Comparison of ENCODE assay signal across 8 cellular contexts in genomic region chr7:93921607-93922446, GRCh38. TPM values are rescaled to one million over a fixed set of nuclear protein-coding genes. Genes with fewer than 3 reads are reported as not detected.
DNase-seq lines count a peak whose midpoint lies in the region; ATAC-seq and TF ChIP-seq lines count a peak whose summit lies in the region.

GNG11 (plus strand) TSS chr7:93921735; CDS start chr7:93922138, 403 bp downstream.

- DNase-seq in Ammon's horn (ENCODE audit: low spot score), result peak; percentile 66
- DNase-seq in RWPE2 (ENCODE audit: low spot score), result peak; percentile 58
- peak; percentile 7 for DNase-seq in cerebellar cortex (ENCODE audit: low spot score)
- peak; percentile 18 for DNase-seq in inferior parietal cortex (ENCODE audit: extremely low spot score)
- DNase-seq in COR-L47 (lab: John Stamatoyannopoulos, UW), result no peak

- no peaks in the 10 kb centered on the region for H3K27me3 ChIP-seq in RWPE2 (ENCODE audit: insufficient read depth, poor library complexity, severe bottlenecking)
- H3K27me3 ChIP-seq in skeletal muscle satellite cell (ENCODE audit: control insufficient read depth, insufficient read depth, low read length), result no peaks in the 10 kb centered on the region

- peak within 1 kb of the TSS; percentile 92 for H3K9ac ChIP-seq in skeletal muscle satellite cell (ENCODE audit: low read depth, low read length)

- H3K4me2 ChIP-seq in skeletal muscle satellite cell (ENCODE audit: low read length), result peak within 1 kb of the TSS; percentile 83

- H3K4me3 ChIP-seq in RWPE2 (ENCODE audit: severe bottlenecking) (peak within 1 kb of the TSS; percentile 45), skeletal muscle satellite cell (ENCODE audit: low read length) (peak within 1 kb of the TSS; percentile 80)

- H3K4me1 ChIP-seq in RWPE2 (ENCODE audit: insufficient read depth, poor library complexity, severe bottlenecking) (peaks cover 12% of the 10 kb centered on the region), skeletal muscle satellite cell (ENCODE audit: control insufficient read depth, insufficient read depth, low read length) (peaks cover 21% of the 10 kb centered on the region)

- no peaks in the 10 kb centered on the region for H3K9me3 ChIP-seq in RWPE2 (ENCODE audit: severe bottlenecking)
- H3K9me3 ChIP-seq in skeletal muscle satellite cell (replicated peaks; ENCODE audit: low read length), result no peaks in the 10 kb centered on the region

- peak; percentile 96 for ATAC-seq in GM18907 (IDR thresholded peaks at IDR 0.05; ENCODE audit: unreplicated experiment)
- ATAC-seq in HG03064 (IDR thresholded peaks at IDR 0.05; ENCODE audit: low read depth, unreplicated experiment), result peak; percentile 70
- peak; percentile 92 for ATAC-seq in RWPE2 (ENCODE audit: low read depth)

- H3K27ac ChIP-seq in RWPE2 (ENCODE audit: poor library complexity, severe bottlenecking), result peak within 1 kb of the TSS; percentile 20

- H3K36me3 ChIP-seq in RWPE2 (ENCODE audit: low read depth) (no peaks in the 10 kb centered on the region), skeletal muscle satellite cell (ENCODE audit: insufficient read depth, low read length) (peaks cover 14% of the 10 kb centered on the region)

- TF ChIP-seq CTCF in RWPE2 (IDR thresholded peaks at IDR 0.05; ENCODE audit: poor library complexity, severe bottlenecking), result no peak

RNA-seq across cellular contexts. Expression of gene GNG11, which starts in this region (rescaled TPM):
- total RNA-seq in skeletal muscle satellite cell (2012; rRNA removed), result 51.1 and 98.1 TPM in 2 replicates
